In genomic region chr6:52420668-52421358, GRCh38 we compare ENCODE assay signal across 8 cellular contexts. TPM values are rescaled to one million over a fixed set of nuclear protein-coding genes. Genes with fewer than 3 reads are reported as not detected.
DNase-seq lines count a peak whose midpoint lies in the region; ATAC-seq, FAIRE-seq and TF ChIP-seq lines count a peak whose summit lies in the region.

No MANE protein-coding gene starts in this region.

- H3K27me3 ChIP-seq in K562 (ENCODE audit: control insufficient read depth in 2 of 2, insufficient read depth in 2 of 2, low read length in 2 of 2) (no peaks in the 10 kb centered on the region), kidney epithelial cell (ENCODE audit: control insufficient read depth, insufficient read depth, low read length) (no peaks in the 10 kb centered on the region), thyroid gland (no peaks in the 10 kb centered on the region)

- H3K9me3 ChIP-seq in K562 (replicated peaks; ENCODE audit: control insufficient read depth, insufficient read depth, low read depth, low read length): no peaks in the 10 kb centered on the region
- no peaks in the 10 kb centered on the region for H3K9me3 ChIP-seq in thyroid gland

- no peak for FAIRE-seq in K562 (lab: Jason Lieb, UNC)

- TF ChIP-seq CTCF in K562 (IDR thresholded peaks at IDR 0.05 in 2 of 3, conservative IDR thresholded peaks at IDR 0.05 in 1 of 3; ENCODE audit: insufficient read depth in 2 of 3, low read depth in 1 of 3, low read length in 3 of 3) (no peak), kidney epithelial cell (IDR thresholded peaks at IDR 0.05; ENCODE audit: insufficient read depth, low read length, poor library complexity, severe bottlenecking) (no peak), thyroid gland (IDR thresholded peaks at IDR 0.05) (no peak)

- H3K9me1 ChIP-seq in K562 (ENCODE audit: control insufficient read depth, insufficient read depth, low read length): no peaks in the 10 kb centered on the region

- H2AFZ ChIP-seq in K562 (ENCODE audit: low read depth, low read length): peak overlapping the region; percentile 90

- in situ Hi-C loops in K562 (cut with MboI): loop anchor here (25.0 kb wide), 1 partner anchor 1066 kb away; no protein-coding TSS in a partner anchor

- POLR2A ChIA-PET in K562 (lab: Yijun Ruan, JAX): interaction anchor here (0.7 to 1.8 kb wide), 3 partner anchors 12 to 242 kb away, joined by 3 to 6 read pairs (median 4); no protein-coding TSS in a partner anchor

- H3K27ac ChIP-seq in K562 (ENCODE audit: extremely low read depth, low read depth, low read length): peak overlapping the region; percentile 52; the same call in 2 of the 3 replicates
- H3K27ac ChIP-seq in thyroid gland: peak overlapping the region in 1 of 3 donors; percentile 53

- no peaks in the 10 kb centered on the region for H3K36me3 ChIP-seq in K562 (ENCODE audit: control insufficient read depth, insufficient read depth, low read length)
- H3K36me3 ChIP-seq in kidney epithelial cell (ENCODE audit: control insufficient read depth, insufficient read depth, low read length): no peaks in the 10 kb centered on the region
- no peaks in the 10 kb centered on the region for H3K36me3 ChIP-seq in thyroid gland

- DNase-seq in EL (peak; percentile 58), NCI-H2081 (lab: John Stamatoyannopoulos, UW) (peak; percentile 46 to 70), K562 (ENCODE audit: extremely low read depth in 1 of 4, low spot score in 3 of 4) (peak in 3 of 4 experiments; percentile 16 to 47 (median 17)), kidney epithelial cell (ENCODE audit: low read depth) (no peak), thyroid gland (peak in 1 of 2 donors; percentile 28), globus pallidus (ENCODE audit: low spot score) (no peak)

- H3K4me1 ChIP-seq in K562 (replicated peaks in 1 of 2; ENCODE audit: control insufficient read depth in 2 of 2, insufficient read depth in 2 of 2, low read length in 2 of 2) (peaks cover 24 to 28% of the 10 kb centered on the region in 2 experiments), thyroid gland (peaks cover 7 to 26% of the 10 kb centered on the region in 2 donors)

- BruUV-seq in K562 (replicated peaks; lab: Mats Ljungman, UMichigan): TSS peak; percentile 54

- H3K4me3 ChIP-seq in K562 (peak overlapping the region; percentile 69), kidney epithelial cell (ENCODE audit: low read depth, low read length) (peak overlapping the region; percentile 89), thyroid gland (replicated peaks in 1 of 3) (peak overlapping the region; percentile 32 to 69 (median 33))

- WGBS in K562 (ENCODE audit: insufficient coverage, low coverage, missing lambda C conversion rate): 2% methylated on average over 20 of the region's 21 CpGs
- 4 to 5% methylated on average over 21 of the region's 21 CpGs for WGBS in thyroid gland, 2 donors

- peak overlapping the region; percentile 99 for H3K4me2 ChIP-seq in K562 (ENCODE audit: insufficient read depth, low read length)

- no peak for TF ChIP-seq RAD21 in K562 (CRISPR knock-in tag; conservative IDR thresholded peaks at IDR 0.05 in 1 of 2, IDR thresholded peaks at IDR 0.05 in 1 of 2)

- ATAC-seq in K562 (peak; percentile 3), HG02852 (IDR thresholded peaks at IDR 0.05; ENCODE audit: unreplicated experiment) (no peak), HG02884 (IDR thresholded peaks at IDR 0.05; ENCODE audit: unreplicated experiment) (no peak)

- intact Hi-C loops in K562 (cut with micrococcal nuclease): loop anchor here (1.0 to 5.0 kb wide), 2 partner anchors 61 to 242 kb away; no protein-coding TSS in a partner anchor
- intact Hi-C loops in thyroid gland (cut with DNase I): loop anchor here (5.0 kb wide), 2 partner anchors 81 to 156 kb away; partner anchors contain the start of gene TRAM2

- H3K9ac ChIP-seq in K562 (ENCODE audit: insufficient read depth in 1 of 2, low read depth in 2 of 2, low read length in 2 of 2): peak overlapping the region; percentile 77 to 90; a peak in 3 of 4 replicates

- peaks cover 6% of the 10 kb centered on the region; the same call in 2 of the 3 replicates for H3K79me2 ChIP-seq in K562 (ENCODE audit: control insufficient read depth, insufficient read depth, low read length)

- TF ChIP-seq EP300 in K562 (IDR thresholded peaks at IDR 0.05; ENCODE audit: low read length): no peak

- TF ChIP-seq POLR2A in K562 (conservative IDR thresholded peaks at IDR 0.05) (no peak), thyroid gland (IDR thresholded peaks at IDR 0.05) (no peak)

- CTCF ChIA-PET in K562 (lab: Yijun Ruan, JAX; ENCODE audit: low intra/inter-chr PET ratio): no interaction called here

- no peaks in the 10 kb centered on the region for H4K20me1 ChIP-seq in K562 (replicated peaks; ENCODE audit: control insufficient read depth, insufficient read depth, low read length)

TF ChIP-seq in K562, 482 proteins besides CTCF, POLR2A, EP300 and RAD21 (continues in another document):
- TF ChIP-seq ZC3H4 (CRISPR knock-in tag; IDR thresholded peaks at IDR 0.05; ENCODE audit: borderline replicate concordance) (peak; percentile 83; the same call in 1 of the 2 replicates), ZNF436 (CRISPR knock-in tag; IDR thresholded peaks at IDR 0.05) (no peak)
- TF ChIP-seq, protein P1, sequence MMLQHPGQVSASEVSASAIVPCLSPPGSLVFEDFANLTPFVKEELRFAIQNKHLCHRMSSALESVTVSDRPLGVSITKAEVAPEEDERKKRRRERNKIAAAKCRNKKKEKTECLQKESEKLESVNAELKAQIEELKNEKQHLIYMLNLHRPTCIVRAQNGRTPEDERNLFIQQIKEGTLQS (IDR thresholded peaks at IDR 0.05): no peak
- TF ChIP-seq, protein P1 (CRISPR knock-in tag; conservative IDR thresholded peaks at IDR 0.05): no peak

RNA-seq across cellular contexts. Expression of gene EFHC1, which starts 0.7 kb away (rescaled TPM):
- 33.1 and 52.6 TPM in 2 replicates for total RNA-seq in K562 (2011; cell fraction: chromatin; rRNA removed; ENCODE audit: low replicate concordance)
- total RNA-seq in K562 (2011; cell fraction: nucleolus; rRNA removed): 14.3 and 20.1 TPM in 2 replicates
- total RNA-seq in K562 (2011; cell fraction: nucleoplasm; rRNA removed): 25.2 and 39.0 TPM in 2 replicates
- total RNA-seq in K562 (2014; rRNA removed): 10.6 and 12.2 TPM in 2 replicates
- 11.1 and 12.4 TPM in 2 replicates for total RNA-seq in K562 (2014; rRNA removed; fragmentation: Illumina TruSeq; extraction: Trizol)
- 9.5 and 10.2 TPM in 2 replicates for total RNA-seq in K562 (2015; rRNA removed; fragmentation: Illumina TruSeq; extraction: Trizol)
- 10.8 and 12.0 TPM in 2 replicates for total RNA-seq in K562 (2021)
- 24.7 and 31.0 TPM in 2 replicates for polyA plus RNA-seq in K562 (2011; rRNA removed)
- 6.0 and 10.8 TPM in 2 replicates for polyA plus RNA-seq in K562 (2011; cell fraction: cytosol; rRNA removed)
- 104 and 128 TPM in 2 replicates for polyA plus RNA-seq in K562 (2011; cell fraction: nucleus; rRNA removed)
- 12.9 and 23.7 TPM in 2 replicates for polyA plus RNA-seq in K562 (2012)
- polyA plus RNA-seq in K562 (2014; fragmentation: Illumina TruSeq; extraction: Trizol): 14.4 and 14.9 TPM in 2 replicates
- polyA plus RNA-seq in K562 (2014; fragmentation: Nextera tagmentation; extraction: Ambion mirVana): 10 to 100 TPM; 15.7 to 17.2 TPM
- polyA plus RNA-seq in K562 (2014; rRNA removed): 20.8 and 21.5 TPM in 2 replicates
- polyA minus RNA-seq in K562 (2011; rRNA and poly(A)+ RNA removed): 12.7 and 13.7 TPM in 2 replicates
- polyA minus RNA-seq in K562 (2011; cell fraction: cytosol; rRNA and poly(A)+ RNA removed): 4.6 and 5.6 TPM in 2 replicates
- 26.8 and 38.1 TPM in 2 replicates for polyA minus RNA-seq in K562 (2011; cell fraction: nucleus; rRNA and poly(A)+ RNA removed)
- 20.5 and 22.9 TPM in 2 replicates for total RNA-seq in kidney epithelial cell
- total RNA-seq in thyroid gland: 10 to 100 TPM; 39.4 to 96.5 (median 41.6) TPM

RNA-seq across cellular contexts. Expression of gene PAQR8, which starts 58.9 kb away (rescaled TPM):
- 9.3 and 9.5 TPM in 2 replicates for total RNA-seq in K562 (2011; cell fraction: chromatin; rRNA removed; ENCODE audit: low replicate concordance)
- total RNA-seq in K562 (2011; cell fraction: nucleolus; rRNA removed): 12.0 and 12.5 TPM in 2 replicates
- total RNA-seq in K562 (2011; cell fraction: nucleoplasm; rRNA removed): 13.9 and 16.5 TPM in 2 replicates
- total RNA-seq in K562 (2014; rRNA removed) (3.0 and 3.7 TPM in 2 replicates), K562 (2014; rRNA removed; fragmentation: Illumina TruSeq; extraction: Trizol) (4.3 and 4.7 TPM in 2 replicates), K562 (2015; rRNA removed; fragmentation: Illumina TruSeq; extraction: Trizol) (2.9 and 3.2 TPM in 2 replicates), K562 (2021) (5.4 and 7.1 TPM in 2 replicates), kidney epithelial cell (4.4 and 4.7 TPM in 2 replicates), thyroid gland (1 to 10 TPM; 2.7 to 9.7 (median 5.4) TPM)
- polyA plus RNA-seq in K562 (2011; rRNA removed) (10.2 and 15.4 TPM in 2 replicates), K562 (2014; fragmentation: Illumina TruSeq; extraction: Trizol) (4.3 and 5.1 TPM in 2 replicates), K562 (2014; fragmentation: Nextera tagmentation; extraction: Ambion mirVana) (1 to 10 TPM; 1.4 TPM), K562 (2014; rRNA removed) (3.5 and 3.8 TPM in 2 replicates)
- polyA plus RNA-seq in K562 (2011; cell fraction: cytosol; rRNA removed): 12.7 and 14.5 TPM in 2 replicates
- 5.0 and 7.7 TPM in 2 replicates for polyA plus RNA-seq in K562 (2011; cell fraction: nucleus; rRNA removed)
- polyA plus RNA-seq in K562 (2012): 4.1 and 5.7 TPM in 2 replicates
- polyA minus RNA-seq in K562 (2011; rRNA and poly(A)+ RNA removed): 13.6 and 19.4 TPM in 2 replicates
- polyA minus RNA-seq in K562 (2011; cell fraction: cytosol; rRNA and poly(A)+ RNA removed): 7.9 and 11.4 TPM in 2 replicates
- 4.6 and 9.8 TPM in 2 replicates for polyA minus RNA-seq in K562 (2011; cell fraction: nucleus; rRNA and poly(A)+ RNA removed)

Comparison
In these comparisons a context has a peak if more than half of its experiments do, and no peak if none do; other contexts are left out.
1. DNase-seq: peak in EL (single experiment), NCI-H2081 (2 of 2) and K562 (3 of 4); none in kidney epithelial cell (single experiment) and globus pallidus (single experiment).
2. H3K4me3 ChIP-seq: peak in every context shown above with its lines; median percentile 89 in kidney epithelial cell; 69 in K562; 33 in thyroid gland.